Comparison of ENCODE assay signal across 8 cellular contexts in genomic region chr4:184649026-184649970, GRCh38. TPM values are rescaled to one million over a fixed set of nuclear protein-coding genes. Genes with fewer than 3 reads are reported as not detected.
DNase-seq lines count a peak whose midpoint lies in the region; ATAC-seq and TF ChIP-seq lines count a peak whose summit lies in the region.

CASP3 (minus strand) TSS chr4:184649447; CDS start chr4:184638453, 10,994 bp downstream.
A gene with protein sequence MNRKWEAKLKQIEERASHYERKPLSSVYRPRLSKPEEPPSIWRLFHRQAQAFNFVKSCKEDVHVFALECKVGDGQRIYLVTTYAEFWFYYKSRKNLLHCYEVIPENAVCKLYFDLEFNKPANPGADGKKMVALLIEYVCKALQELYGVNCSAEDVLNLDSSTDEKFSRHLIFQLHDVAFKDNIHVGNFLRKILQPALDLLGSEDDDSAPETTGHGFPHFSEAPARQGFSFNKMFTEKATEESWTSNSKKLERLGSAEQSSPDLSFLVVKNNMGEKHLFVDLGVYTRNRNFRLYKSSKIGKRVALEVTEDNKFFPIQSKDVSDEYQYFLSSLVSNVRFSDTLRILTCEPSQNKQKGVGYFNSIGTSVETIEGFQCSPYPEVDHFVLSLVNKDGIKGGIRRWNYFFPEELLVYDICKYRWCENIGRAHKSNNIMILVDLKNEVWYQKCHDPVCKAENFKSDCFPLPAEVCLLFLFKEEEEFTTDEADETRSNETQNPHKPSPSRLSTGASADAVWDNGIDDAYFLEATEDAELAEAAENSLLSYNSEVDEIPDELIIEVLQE (plus strand): TSS chr4:184649738. CDS start chr4:184657141, 7,403 bp downstream.

- peak within 1 kb of the TSS; percentile 90 for H3K27ac Mint-ChIP-seq in activated naive CD4-positive, alpha-beta T cell treated with anti-CD3 and anti-CD28 coated beads for 36 hours

- peak; percentile 52 for TF ChIP-seq CTCF in GM10248 (IDR thresholded peaks at IDR 0.05; ENCODE audit: control extremely low read depth, extremely low read depth, low read depth, missing control alignments)
- TF ChIP-seq CTCF in NB4 (IDR thresholded peaks at IDR 0.05; ENCODE audit: low read depth, low read length), result no peak
- peak in 1 of 2 donors; percentile 41 for TF ChIP-seq CTCF in suprapubic skin (IDR thresholded peaks at IDR 0.05)

- H3K4me3 Mint-ChIP-seq in activated naive CD4-positive, alpha-beta T cell treated with anti-CD3 and anti-CD28 coated beads for 36 hours, result peak within 1 kb of the TSS; percentile 93

- DNase-seq in GM10248 (ENCODE audit: extremely low spot score), result peak; percentile 93
- DNase-seq in NB4 (ENCODE audit: low read depth), result peak; percentile 96
- peak; percentile 91 for DNase-seq in SK-N-DZ (ENCODE audit: low spot score)
- DNase-seq in activated naive CD4-positive, alpha-beta T cell treated with anti-CD3 and anti-CD28 coated beads for 36 hours, result peak; percentile 97
- DNase-seq in germinal center (ENCODE audit: low spot score), result peak; percentile 88
- peak; percentile 97 for DNase-seq in occipital lobe (lab: John Stamatoyannopoulos, UW)
- peak; percentile 98 for DNase-seq in suprapubic skin (ENCODE audit: low spot score in 2 of 2)

- intact Hi-C loops in activated naive CD4-positive, alpha-beta T cell treated with anti-CD3 and anti-CD28 coated beads for 36 hours (cut with micrococcal nuclease), result loop anchor here (1.0 to 5.0 kb wide), 18 partner anchors 64 to 1144 kb away; partner anchors contain the start of genes ANKRD37, CENPU, CFAP97 and ING2

- POLR2A ChIA-PET in GM10248 (lab: Yijun Ruan, JAX), result interaction anchor here (0.6 to 1.8 kb wide), 33 partner anchors 10 to 929 kb away, joined by 3 to 15 read pairs (median 4); partner anchors contain the start of gene CENPU

- WGBS in suprapubic skin, result 0% methylated on average over 36 of the region's 90 CpGs

- peaks cover 20% of the 10 kb centered on the region for H3K36me3 Mint-ChIP-seq in activated naive CD4-positive, alpha-beta T cell treated with anti-CD3 and anti-CD28 coated beads for 36 hours (ENCODE audit: low read depth)

- no peaks in the 10 kb centered on the region for H3K9me3 ChIP-seq in suprapubic skin

- H3K9me3 Mint-ChIP-seq in activated naive CD4-positive, alpha-beta T cell treated with anti-CD3 and anti-CD28 coated beads for 36 hours, result no peaks in the 10 kb centered on the region

- H3K36me3 ChIP-seq in suprapubic skin, result peaks cover 12% of the 10 kb centered on the region

- CTCF ChIA-PET in GM10248 (lab: Yijun Ruan, JAX), result interaction anchor here (0.7 to 3.9 kb wide), 5 partner anchors 13 to 385 kb away, joined by 3 to 13 read pairs (median 3); no protein-coding TSS in a partner anchor
- CTCF ChIA-PET in activated naive CD4-positive, alpha-beta T cell treated with anti-CD3 and anti-CD28 coated beads for 36 hours (lab: Charles Lee), result interaction anchor here (1.0 to 1.2 kb wide), 2 partner anchors 385 kb away, joined by 4 to 5 read pairs; no protein-coding TSS in a partner anchor

- no peaks in the 10 kb centered on the region for H3K27me3 Mint-ChIP-seq in activated naive CD4-positive, alpha-beta T cell treated with anti-CD3 and anti-CD28 coated beads for 36 hours (ENCODE audit: low read depth)

- peak within 1 kb of the TSS; percentile 88 for H3K4me3 ChIP-seq in NB4 (ENCODE audit: low read depth, low read length)
- peak within 1 kb of the TSS; percentile 99 for H3K4me3 ChIP-seq in suprapubic skin

- ATAC-seq in HG02571 (IDR thresholded peaks at IDR 0.05; ENCODE audit: unreplicated experiment), result peak; percentile 77

- peaks cover 50% of the 10 kb centered on the region for H3K4me1 Mint-ChIP-seq in activated naive CD4-positive, alpha-beta T cell treated with anti-CD3 and anti-CD28 coated beads for 36 hours (ENCODE audit: low read depth)

- peak; percentile 73 for TF ChIP-seq POLR2A in NB4 (IDR thresholded peaks at IDR 0.05; ENCODE audit: extremely low read depth, insufficient read length)
- peak; percentile 46 to 76 for TF ChIP-seq POLR2A in suprapubic skin (IDR thresholded peaks at IDR 0.05)

- peak within 1 kb of the TSS; percentile 96 for H3K27ac ChIP-seq in suprapubic skin

- H3K27me3 ChIP-seq in suprapubic skin, result no peaks in the 10 kb centered on the region

- no peak for TF ChIP-seq EP300 in suprapubic skin (IDR thresholded peaks at IDR 0.05)

- H3K4me1 ChIP-seq in suprapubic skin, result peaks cover 41% of the 10 kb centered on the region

RNA-seq across cellular contexts. Expression of gene CASP3, which starts in this region (rescaled TPM):
- polyA plus RNA-seq in SK-N-DZ (2014; cell fraction: cytosol; rRNA removed), result 40.3 and 48.2 TPM in 2 replicates
- polyA plus RNA-seq in SK-N-DZ (2014; cell fraction: nucleus; rRNA removed), result 21.9 and 27.9 TPM in 2 replicates
- 10 to 100 TPM; 27.5 to 27.9 TPM for total RNA-seq in activated naive CD4-positive, alpha-beta T cell treated with anti-CD3 and anti-CD28 coated beads for 36 hours
- total RNA-seq in occipital lobe (60.5 TPM), suprapubic skin (10 to 100 TPM; 13.4 to 16.6 (median 15.0) TPM)

RNA-seq across cellular contexts. Expression of the second gene that starts in this region (rescaled TPM):
- 32.5 and 55.9 TPM in 2 replicates for polyA plus RNA-seq in SK-N-DZ (2014; cell fraction: cytosol; rRNA removed)
- polyA plus RNA-seq in SK-N-DZ (2014; cell fraction: nucleus; rRNA removed), result 32.7 and 39.6 TPM in 2 replicates
- 10 to 100 TPM; 17.9 to 18.1 TPM for total RNA-seq in activated naive CD4-positive, alpha-beta T cell treated with anti-CD3 and anti-CD28 coated beads for 36 hours
- total RNA-seq in occipital lobe, result 43.8 TPM
- total RNA-seq in suprapubic skin, result 10 to 100 TPM in 3 of 4 donors, 1 to 10 TPM in 1; 6.8 to 28.9 (median 15.2) TPM

Comparison
In these comparisons a context has a peak if more than half of its experiments do, and no peak if none do; other contexts are left out.
1. Peak in every context shown above with its lines: DNase-seq, ATAC-seq, H3K4me3 ChIP-seq and H3K27ac ChIP-seq.